11 cellular contexts compared by ENCODE assay signal in the genomic region with DNA sequence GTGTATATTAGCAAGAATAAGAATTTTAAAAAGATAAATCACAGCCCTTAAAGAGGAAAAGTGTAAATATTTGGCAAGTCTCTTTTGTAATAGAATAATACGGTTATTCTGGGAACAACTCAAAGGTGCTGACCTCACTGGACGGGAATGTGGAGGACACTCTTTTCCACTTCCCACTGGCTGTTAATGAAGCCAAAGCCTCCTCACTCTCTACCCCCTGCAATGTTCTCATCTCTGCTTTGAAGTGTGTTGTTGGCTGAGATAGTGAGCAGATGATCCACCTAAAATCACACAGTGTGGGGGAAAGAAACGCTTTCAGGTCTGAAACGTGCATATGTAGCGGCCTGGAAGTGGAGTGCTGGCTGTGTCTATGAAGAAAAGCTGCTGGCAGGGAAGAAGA. TPM values are rescaled to one million over a fixed set of nuclear protein-coding genes. Genes with fewer than 3 reads are reported as not detected.
DNase-seq lines count a peak whose midpoint lies in the region; ATAC-seq and TF ChIP-seq lines count a peak whose summit lies in the region.
"Had no signal": no experiment of that assay in that cellular context is flagged by ENCODE, and none has a peak within 500 bp of the region (broad histone marks: within the 10 kb centered on the region; RNA-seq: fewer than 3 reads in every experiment).

No MANE protein-coding gene starts in this region.

- no peaks in the 10 kb centered on the region for H3K79me2 ChIP-seq in OCI-LY7 (ENCODE audit: insufficient read depth, low read depth, low read length)

- no peak overlapping the region for H3K27ac ChIP-seq in OCI-LY7 (ENCODE audit: low read depth, low read length, poor library complexity, severe bottlenecking)

- CTCF ChIA-PET in AG04449 (lab: Yijun Ruan, JAX) (no interaction called here), OCI-LY7 (lab: Charles Lee; ENCODE audit: unreplicated experiment) (no interaction called here)

- no TSS peak for BruUV-seq in OCI-LY7 (replicated peaks; lab: Mats Ljungman, UMichigan)

- H3K27ac Mint-ChIP-seq in glutamatergic neuron (ENCODE audit: unreplicated experiment) = no peak overlapping the region
- H3K27ac Mint-ChIP-seq: natural killer cell had no signal

- no peak for TF ChIP-seq CTCF in AG04449 (IDR thresholded peaks at IDR 0.05; ENCODE audit: insufficient read depth, low read length, missing control alignments)
- no peak for TF ChIP-seq CTCF in choroid plexus epithelial cell (conservative IDR thresholded peaks at IDR 0.05; ENCODE audit: low read depth, low read length)
- TF ChIP-seq CTCF in glutamatergic neuron (IDR thresholded peaks at IDR 0.05; ENCODE audit: partially characterized antibody, unreplicated experiment) = no peak
- no peak for TF ChIP-seq CTCF in OCI-LY7 (conservative IDR thresholded peaks at IDR 0.05; ENCODE audit: low read length)

- H4K20me1 ChIP-seq in OCI-LY7 (ENCODE audit: insufficient read depth, low read length) = no peaks in the 10 kb centered on the region

- no peak overlapping the region for H2AFZ ChIP-seq in OCI-LY7 (ENCODE audit: low read length)

- H3K9me3 ChIP-seq in OCI-LY7 (ENCODE audit: low read length) = no peaks in the 10 kb centered on the region

- H3K4me3 ChIP-seq in AG04449 (ENCODE audit: low read depth, low read length) (no peak overlapping the region), choroid plexus epithelial cell (ENCODE audit: low read depth, low read length) (no peak overlapping the region), OCI-LY7 (ENCODE audit: low read depth, low read length, poor library complexity, severe bottlenecking) (no peak overlapping the region)

- H3K4me1 Mint-ChIP-seq in glutamatergic neuron (ENCODE audit: low read depth, unreplicated experiment) = peaks cover 28% of the 10 kb centered on the region

- DNase-seq in AG04449 (ENCODE audit: low read depth, low spot score) (peak; percentile 57), M059J (ENCODE audit: low read depth) (peak; percentile 71), choroid plexus epithelial cell (ENCODE audit: low read depth) (peak; percentile 81), lung microvascular endothelial cell (ENCODE audit: low read depth in 2 of 2) (peak; percentile 38 to 41), glutamatergic neuron (no peak), OCI-LY7 (ENCODE audit: low spot score) (no peak)
- DNase-seq in activated CD8-positive, alpha-beta memory T cell treated with anti-CD3 and anti-CD28 coated beads for 24 hours = no peak
- DNase-seq: CD4-positive, CD25-positive, alpha-beta regulatory T cell; erythroblast; natural killer cell had no signal

- no peak for ATAC-seq in GM21381 (IDR thresholded peaks at IDR 0.05; ENCODE audit: unreplicated experiment)
- ATAC-seq: natural killer cell had no signal

- POLR2A ChIA-PET in AG04449 (lab: Yijun Ruan, JAX) (no interaction called here), OCI-LY7 (lab: Charles Lee) (interaction anchor here (0.9 kb wide), 1 partner anchor 11 kb away, joined by 5 read pairs; no protein-coding TSS in a partner anchor)

- intact Hi-C loops in OCI-LY7 (cut with micrococcal nuclease; ENCODE audit: unreplicated experiment) = no loop called here

- no peaks in the 10 kb centered on the region for H3K36me3 Mint-ChIP-seq in glutamatergic neuron (ENCODE audit: unreplicated experiment)

- H3K4me3 Mint-ChIP-seq in glutamatergic neuron (ENCODE audit: unreplicated experiment) = no peak overlapping the region
- H3K4me3 Mint-ChIP-seq: CD4-positive, CD25-positive, alpha-beta regulatory T cell; natural killer cell had no signal

- no peak overlapping the region for H3K4me2 ChIP-seq in OCI-LY7 (ENCODE audit: low read length)

- peaks cover 2% of the 10 kb centered on the region for H3K27me3 Mint-ChIP-seq in glutamatergic neuron (ENCODE audit: unreplicated experiment)
- H3K27me3 Mint-ChIP-seq: CD4-positive, CD25-positive, alpha-beta regulatory T cell had no signal

- peaks cover 3% of the 10 kb centered on the region for H3K9me3 Mint-ChIP-seq in glutamatergic neuron (ENCODE audit: unreplicated experiment)
- H3K9me3 Mint-ChIP-seq: CD4-positive, CD25-positive, alpha-beta regulatory T cell; natural killer cell had no signal

- no peaks in the 10 kb centered on the region for H3K9me2 ChIP-seq in OCI-LY7 (ENCODE audit: insufficient read depth, low read length)

- peaks cover 96% of the 10 kb centered on the region for H3K36me3 ChIP-seq in OCI-LY7 (ENCODE audit: insufficient read depth, low read length)

- H3K4me1 ChIP-seq in OCI-LY7 (ENCODE audit: insufficient read depth, low read length, poor library complexity, severe bottlenecking) = no peaks in the 10 kb centered on the region

RNA-seq across cellular contexts. Expression of a gene that starts 49.1 kb away (rescaled TPM):
- total RNA-seq in M059J (2014; rRNA removed; shearing (Covaris generic)) = 7.1 and 9.1 TPM in 2 replicates
- 34.9 and 61.5 TPM in 2 replicates for total RNA-seq in lung microvascular endothelial cell
- total RNA-seq in glutamatergic neuron (ENCODE audit: unreplicated experiment) = 23.7 TPM
- 173 and 180 TPM in 2 replicates for total RNA-seq in OCI-LY7 (2014; rRNA removed; shearing (Covaris generic))
- total RNA-seq in OCI-LY7 (2022) = 301 and 313 TPM in 2 replicates

Comparison
In these comparisons a context has a peak if more than half of its experiments do, and no peak if none do; other contexts are left out.
1. DNase-seq: peak in AG04449 (single experiment), M059J (single experiment), choroid plexus epithelial cell (single experiment) and lung microvascular endothelial cell (2 of 2); none in glutamatergic neuron (single experiment), OCI-LY7 (single experiment) and activated CD8-positive, alpha-beta memory T cell treated with anti-CD3 and anti-CD28 coated beads for 24 hours (single experiment).